1 cellular context compared by ENCODE assay signal in the genomic region with DNA sequence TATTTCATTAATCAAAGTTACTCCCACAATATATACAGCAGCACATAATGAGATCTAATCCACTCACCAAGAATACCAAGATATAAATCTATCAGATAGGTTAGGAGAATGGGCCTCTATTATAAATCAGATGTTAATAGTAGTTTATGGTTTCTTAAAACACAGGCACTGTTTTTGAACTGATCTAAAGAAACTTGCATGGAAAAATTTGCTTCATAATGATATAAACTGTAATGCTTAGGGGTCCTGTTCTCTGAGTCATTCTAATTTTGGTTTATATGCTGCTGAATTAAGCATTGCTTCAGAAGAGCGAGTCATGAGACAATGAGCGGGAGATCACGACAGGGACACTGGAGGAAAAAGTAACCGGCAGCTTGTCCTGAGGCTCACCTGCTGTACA.
TF ChIP-seq lines count a peak whose summit lies in the region.

No MANE protein-coding gene starts in this region.

TF ChIP-seq in SK-N-SH treated with all-trans-retinoic acid at 6 μM for 48 hours, 23 proteins besides CTCF, POLR2A, EP300 and RAD21 (continued from another document):
- TF ChIP-seq, protein P1, sequence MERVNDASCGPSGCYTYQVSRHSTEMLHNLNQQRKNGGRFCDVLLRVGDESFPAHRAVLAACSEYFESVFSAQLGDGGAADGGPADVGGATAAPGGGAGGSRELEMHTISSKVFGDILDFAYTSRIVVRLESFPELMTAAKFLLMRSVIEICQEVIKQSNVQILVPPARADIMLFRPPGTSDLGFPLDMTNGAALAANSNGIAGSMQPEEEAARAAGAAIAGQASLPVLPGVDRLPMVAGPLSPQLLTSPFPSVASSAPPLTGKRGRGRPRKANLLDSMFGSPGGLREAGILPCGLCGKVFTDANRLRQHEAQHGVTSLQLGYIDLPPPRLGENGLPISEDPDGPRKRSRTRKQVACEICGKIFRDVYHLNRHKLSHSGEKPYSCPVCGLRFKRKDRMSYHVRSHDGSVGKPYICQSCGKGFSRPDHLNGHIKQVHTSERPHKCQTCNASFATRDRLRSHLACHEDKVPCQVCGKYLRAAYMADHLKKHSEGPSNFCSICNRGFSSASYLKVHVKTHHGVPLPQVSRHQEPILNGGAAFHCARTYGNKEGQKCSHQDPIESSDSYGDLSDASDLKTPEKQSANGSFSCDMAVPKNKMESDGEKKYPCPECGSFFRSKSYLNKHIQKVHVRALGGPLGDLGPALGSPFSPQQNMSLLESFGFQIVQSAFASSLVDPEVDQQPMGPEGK (CRISPR knock-in tag; IDR thresholded peaks at IDR 0.05; ENCODE audit: borderline replicate concordance), result peak; percentile 54; the same call in 1 of the 2 replicates
- TF ChIP-seq BACH2 (CRISPR knock-in tag; IDR thresholded peaks at IDR 0.05; ENCODE audit: borderline replicate concordance) (no peak), ZFP30 (CRISPR knock-in tag; IDR thresholded peaks at IDR 0.05) (no peak), ZNF70 (CRISPR knock-in tag; IDR thresholded peaks at IDR 0.05) (no peak), ZFP3 (CRISPR knock-in tag; IDR thresholded peaks at IDR 0.05) (no peak), POU6F1 (CRISPR knock-in tag; IDR thresholded peaks at IDR 0.05; ENCODE audit: borderline replicate concordance, low read depth) (no peak), CREB5 (CRISPR knock-in tag; IDR thresholded peaks at IDR 0.05; ENCODE audit: low read depth) (no peak), GLIS3 (CRISPR knock-in tag; IDR thresholded peaks at IDR 0.05) (no peak), ISL1 (CRISPR knock-in tag; IDR thresholded peaks at IDR 0.05) (peak; percentile 90), ZC3H10 (CRISPR knock-in tag; IDR thresholded peaks at IDR 0.05) (peak; percentile 62), OSR1 (CRISPR knock-in tag; IDR thresholded peaks at IDR 0.05) (no peak), ESRRG (CRISPR knock-in tag; IDR thresholded peaks at IDR 0.05) (no peak), ZNF8 (CRISPR knock-in tag; IDR thresholded peaks at IDR 0.05) (no peak), TOX (CRISPR knock-in tag; IDR thresholded peaks at IDR 0.05; ENCODE audit: borderline replicate concordance) (no peak)
